ENCODE assay signal across 19 cellular contexts in the genomic region with DNA sequence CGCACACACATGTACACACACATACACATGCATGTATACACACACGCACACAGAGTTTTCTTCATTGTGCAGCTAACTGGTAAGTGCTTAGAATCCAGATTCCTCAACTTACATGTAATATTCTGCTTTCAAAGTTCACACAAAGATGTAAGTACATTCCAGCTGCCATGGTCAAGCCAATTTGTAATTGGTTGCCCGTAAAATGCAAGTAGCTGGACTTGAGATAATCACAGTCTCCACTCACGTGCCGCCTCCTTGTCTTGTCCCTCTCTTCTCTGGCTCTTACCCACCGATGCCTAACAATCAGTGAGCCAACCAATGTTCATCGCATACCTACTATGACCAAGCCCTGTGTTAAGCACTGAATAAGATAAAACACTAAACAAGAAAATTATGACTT.
DNase-seq lines count a peak whose midpoint lies in the region; ATAC-seq and TF ChIP-seq lines count a peak whose summit lies in the region.
"Had no signal": no experiment of that assay in that cellular context is flagged by ENCODE, and none has a peak within 500 bp of the region (broad histone marks: within the 10 kb centered on the region; RNA-seq: fewer than 3 reads in every experiment).

No MANE protein-coding gene starts in this region.

- H3K27me3 ChIP-seq in RWPE2 (ENCODE audit: insufficient read depth, poor library complexity, severe bottlenecking) = no peaks in the 10 kb centered on the region
- H3K27me3 ChIP-seq: MG63 had no signal

- H3K4me3 Mint-ChIP-seq in nephron progenitor cell = no peak overlapping the region
- H3K4me3 Mint-ChIP-seq in mesothelial cell of epicardium = no peak overlapping the region

- no peak for TF ChIP-seq CTCF in RWPE2 (IDR thresholded peaks at IDR 0.05; ENCODE audit: poor library complexity, severe bottlenecking)
- no peak for TF ChIP-seq CTCF in fibroblast of the aortic adventitia (IDR thresholded peaks at IDR 0.05; ENCODE audit: insufficient read depth, low read length)
- TF ChIP-seq CTCF in nephron progenitor cell (IDR thresholded peaks at IDR 0.05) = no peak
- TF ChIP-seq CTCF in mesothelial cell of epicardium (IDR thresholded peaks at IDR 0.05; ENCODE audit: unreplicated experiment) = no peak

- no peaks in the 10 kb centered on the region for H3K9me3 Mint-ChIP-seq in nephron progenitor cell
- no peaks in the 10 kb centered on the region for H3K9me3 Mint-ChIP-seq in mesothelial cell of epicardium

- no peaks in the 10 kb centered on the region for H3K9me3 ChIP-seq in RWPE2 (ENCODE audit: severe bottlenecking)
- H3K9me3 ChIP-seq: MG63, SK-N-SH had no signal

- peak overlapping the region; percentile 19 for H3K27ac ChIP-seq in RWPE2 (ENCODE audit: poor library complexity, severe bottlenecking)
- H3K27ac ChIP-seq: GM23248, PC-9 had no signal

- H3K27me3 Mint-ChIP-seq in nephron progenitor cell (ENCODE audit: low read depth, poor library complexity) (peaks cover 5% of the 10 kb centered on the region), mesothelial cell of epicardium (ENCODE audit: low read depth) (no peaks in the 10 kb centered on the region)

- peak; percentile 54 for DNase-seq in EH (ENCODE audit: low read depth)
- DNase-seq in RWPE2 (ENCODE audit: low spot score) = no peak
- peak; percentile 27 for DNase-seq in fibroblast of the aortic adventitia (ENCODE audit: low read depth)
- DNase-seq in nephron progenitor cell = no peak
- DNase-seq in activated CD4-positive, alpha-beta T cell treated with anti-CD3 and anti-CD28 coated beads, Interleukin-2, amount 50 U/mL, for 4 hours = no peak
- DNase-seq in mesothelial cell of epicardium (ENCODE audit: low spot score in 2 of 2, unreplicated experiment in 2 of 2) = no peak
- DNase-seq: C1 segment of cervical spinal cord, DMS153, EL, GM23248, Karpas-422, MG63, NCI-H1092, NCI-H2081 treated with DMSO at 0.1 percent for 48 hours, NCI-H524, PC-9, SK-N-SH had no signal

- H3K4me3 ChIP-seq in RWPE2 (ENCODE audit: severe bottlenecking) (no peak overlapping the region), fibroblast of the aortic adventitia (ENCODE audit: low read depth, low read length) (no peak overlapping the region)
- H3K4me3 ChIP-seq: GM23248, MG63, PC-9 had no signal

- peaks cover 25% of the 10 kb centered on the region for H3K4me1 ChIP-seq in RWPE2 (ENCODE audit: insufficient read depth, poor library complexity, severe bottlenecking)

- H3K4me1 Mint-ChIP-seq in nephron progenitor cell (peaks cover 20% of the 10 kb centered on the region), mesothelial cell of epicardium (peaks cover 11% of the 10 kb centered on the region)

- no peaks in the 10 kb centered on the region for H3K36me3 ChIP-seq in RWPE2 (ENCODE audit: low read depth)
- H3K36me3 ChIP-seq: MG63 had no signal

- no peaks in the 10 kb centered on the region for H3K36me3 Mint-ChIP-seq in nephron progenitor cell (ENCODE audit: low read depth)
- H3K36me3 Mint-ChIP-seq in mesothelial cell of epicardium = no peaks in the 10 kb centered on the region

- H3K27ac Mint-ChIP-seq in nephron progenitor cell (peak overlapping the region; percentile 2), mesothelial cell of epicardium (no peak overlapping the region)

- ATAC-seq in RWPE2 (ENCODE audit: low read depth) (no peak), HG03520 (IDR thresholded peaks at IDR 0.05; ENCODE audit: unreplicated experiment) (no peak), GM19397 (IDR thresholded peaks at IDR 0.05; ENCODE audit: unreplicated experiment) (no peak)

Comparison
In these comparisons a context has a peak if more than half of its experiments do, and no peak if none do; other contexts are left out.
1. DNase-seq: peak in EH (single experiment) and fibroblast of the aortic adventitia (single experiment); none in RWPE2 (single experiment), nephron progenitor cell (single experiment), activated CD4-positive, alpha-beta T cell treated with anti-CD3 and anti-CD28 coated beads, Interleukin-2, amount 50 U/mL, for 4 hours (0 of 2) and mesothelial cell of epicardium (0 of 2).